Comparison of ENCODE assay signal across 3 cellular contexts in genomic region chr19:38723606-38724379, GRCh38.
TF ChIP-seq lines count a peak whose summit lies in the region.

No MANE protein-coding gene starts in this region.

TF ChIP-seq in HCT116, 20 proteins besides CTCF, POLR2A, EP300 and RAD21:
- TF ChIP-seq EZH2phosphoT487 (IDR thresholded peaks at IDR 0.05; ENCODE audit: borderline replicate concordance): no peak
- TF ChIP-seq EZH2 (IDR thresholded peaks at IDR 0.05): no peak
- TF ChIP-seq ATF3 (IDR thresholded peaks at IDR 0.05): no peak
- no peak for TF ChIP-seq SRF (IDR thresholded peaks at IDR 0.05; ENCODE audit: low read depth)
- TF ChIP-seq SP1 (IDR thresholded peaks at IDR 0.05; ENCODE audit: low read depth): no peak
- TF ChIP-seq ELF1 (IDR thresholded peaks at IDR 0.05; ENCODE audit: borderline replicate concordance, low read depth): no peak
- no peak for TF ChIP-seq CEBPB (IDR thresholded peaks at IDR 0.05; ENCODE audit: low read depth)
- TF ChIP-seq MAX (IDR thresholded peaks at IDR 0.05): no peak

TF ChIP-seq in GM12878, 131 proteins besides CTCF, POLR2A, EP300 and RAD21:
- TF ChIP-seq POLR2AphosphoS2 (IDR thresholded peaks at IDR 0.05; ENCODE audit: low read depth, low read length) (no peak), WRNIP1 (IDR thresholded peaks at IDR 0.05; ENCODE audit: borderline replicate concordance, low read depth, low read length) (no peak), SRF (IDR thresholded peaks at IDR 0.05; ENCODE audit: low read depth in 2 of 2, low read length in 2 of 2) (no peak), POU2F2 (IDR thresholded peaks at IDR 0.05; ENCODE audit: borderline replicate concordance, low read depth, low read length) (no peak), ZNF207 (IDR thresholded peaks at IDR 0.05; ENCODE audit: borderline replicate concordance) (no peak), MYC (IDR thresholded peaks at IDR 0.05; ENCODE audit: insufficient read depth, insufficient read length, insufficient replicate concordance, low read length, severe bottlenecking) (no peak), BHLHE40 (IDR thresholded peaks at IDR 0.05; ENCODE audit: borderline replicate concordance in 1 of 2, low read depth in 2 of 2, low read length in 1 of 2) (no peak), TCF12 (IDR thresholded peaks at IDR 0.05; ENCODE audit: low read depth, low read length) (no peak), NFYA (IDR thresholded peaks at IDR 0.05; ENCODE audit: borderline replicate concordance, low read depth, low read length) (no peak), CREB1 (IDR thresholded peaks at IDR 0.05; ENCODE audit: low read depth) (no peak), CHD1 (IDR thresholded peaks at IDR 0.05; ENCODE audit: low read depth, low read length) (no peak), NKRF (conservative IDR thresholded peaks at IDR 0.05) (no peak), BCLAF1 (IDR thresholded peaks at IDR 0.05) (no peak), CHD2 (IDR thresholded peaks at IDR 0.05; ENCODE audit: borderline replicate concordance, low read depth, low read length) (no peak), USF2 (IDR thresholded peaks at IDR 0.05; ENCODE audit: borderline replicate concordance, low read depth, low read length) (no peak), SPI1 (IDR thresholded peaks at IDR 0.05; ENCODE audit: borderline replicate concordance, insufficient read depth, low read depth, low read length) (no peak), NFXL1 (IDR thresholded peaks at IDR 0.05; ENCODE audit: borderline replicate concordance) (no peak), STAT3 (IDR thresholded peaks at IDR 0.05; ENCODE audit: low read depth, low read length) (no peak)

TF ChIP-seq in GM23338, 12 proteins besides CTCF, POLR2A, EP300 and RAD21:
- TF ChIP-seq ZNF331 (CRISPR knock-in tag; IDR thresholded peaks at IDR 0.05; ENCODE audit: low read depth): no peak
- TF ChIP-seq ZNF462 (CRISPR knock-in tag; IDR thresholded peaks at IDR 0.05): no peak
- TF ChIP-seq STAT1 (IDR thresholded peaks at IDR 0.05; ENCODE audit: unreplicated experiment): no peak
- TF ChIP-seq REST (IDR thresholded peaks at IDR 0.05; ENCODE audit: unreplicated experiment): no peak
- no peak for TF ChIP-seq EZH2phosphoT487 (IDR thresholded peaks at IDR 0.05; ENCODE audit: unreplicated experiment)
- TF ChIP-seq POLR2AphosphoS5 (IDR thresholded peaks at IDR 0.05; ENCODE audit: low read depth): no peak
- TF ChIP-seq ZNF114 (CRISPR knock-in tag; IDR thresholded peaks at IDR 0.05): no peak
- no peak for TF ChIP-seq CREB1 (CRISPR knock-in tag; IDR thresholded peaks at IDR 0.05; ENCODE audit: low read depth)
- no peak for TF ChIP-seq JUNB (IDR thresholded peaks at IDR 0.05; ENCODE audit: unreplicated experiment)
- no peak for TF ChIP-seq NANOG (IDR thresholded peaks at IDR 0.05; ENCODE audit: borderline replicate concordance)
- no peak for TF ChIP-seq ETS1 (IDR thresholded peaks at IDR 0.05)
- no peak for TF ChIP-seq EZH2 (IDR thresholded peaks at IDR 0.05; ENCODE audit: low read depth, unreplicated experiment)
TF ChIP-seq in GM23338: peak in this region for 0.
